1 cellular context compared by ENCODE assay signal in genomic region chr6:106537662-106538061, GRCh38.
TF ChIP-seq lines count a peak whose summit lies in the region.

No MANE protein-coding gene starts in this region.

TF ChIP-seq in SK-N-SH, 30 proteins besides CTCF, POLR2A, EP300 and RAD21 (continued from another document):
- no peak for TF ChIP-seq USF2 (IDR thresholded peaks at IDR 0.05; ENCODE audit: borderline replicate concordance, low read depth, low read length)
- no peak for TF ChIP-seq NFIC (IDR thresholded peaks at IDR 0.05; ENCODE audit: borderline replicate concordance)
- TF ChIP-seq TAF1 (IDR thresholded peaks at IDR 0.05; ENCODE audit: borderline replicate concordance, low read depth, low read length), result no peak
- TF ChIP-seq YY1 (IDR thresholded peaks at IDR 0.05; ENCODE audit: low read depth), result no peak
- no peak for TF ChIP-seq USF1 (IDR thresholded peaks at IDR 0.05; ENCODE audit: borderline replicate concordance, low read depth)
- TF ChIP-seq RCOR1 (IDR thresholded peaks at IDR 0.05; ENCODE audit: low read length), result no peak
- no peak for TF ChIP-seq FOXM1 (IDR thresholded peaks at IDR 0.05; ENCODE audit: low read depth)
- TF ChIP-seq ELF1 (IDR thresholded peaks at IDR 0.05), result no peak
- no peak for TF ChIP-seq NRF1 (IDR thresholded peaks at IDR 0.05; ENCODE audit: low read depth, low read length)
- no peak for TF ChIP-seq SIN3A (IDR thresholded peaks at IDR 0.05; ENCODE audit: borderline replicate concordance, low read depth, low read length)
- no peak for TF ChIP-seq SMC3 (IDR thresholded peaks at IDR 0.05; ENCODE audit: low read depth, low read length)
- TF ChIP-seq GATA2 (CRISPR knock-in tag; IDR thresholded peaks at IDR 0.05), result no peak
- no peak for TF ChIP-seq FOXJ3 (CRISPR knock-in tag; IDR thresholded peaks at IDR 0.05)
- TF ChIP-seq RFX5 (IDR thresholded peaks at IDR 0.05; ENCODE audit: low read length), result no peak
- no peak for TF ChIP-seq MAX (IDR thresholded peaks at IDR 0.05; ENCODE audit: low read depth)
- TF ChIP-seq REST (IDR thresholded peaks at IDR 0.05; ENCODE audit: low read depth, low read length), result no peak
- no peak for TF ChIP-seq JUND (IDR thresholded peaks at IDR 0.05)
- TF ChIP-seq CHD2 (IDR thresholded peaks at IDR 0.05; ENCODE audit: low read length, partially characterized antibody), result no peak
- no peak for TF ChIP-seq GABPA (IDR thresholded peaks at IDR 0.05; ENCODE audit: low read depth)
